Comparison of ENCODE assay signal across 1 cellular context in genomic region chr1:1402901-1403392, GRCh38.
TF ChIP-seq lines count a peak whose summit lies in the region.

No MANE protein-coding gene starts in this region.

TF ChIP-seq in H1, 55 proteins besides CTCF, POLR2A, EP300 and RAD21:
- 0 out of 2 replicates have a peak, but pooled peaks have one; percentile 13 for TF ChIP-seq POLR2AphosphoS5 (IDR thresholded peaks at IDR 0.05; ENCODE audit: low read depth, low read length)
